ENCODE assay signal across 20 cellular contexts in genomic region chr1:59332221-59332620, GRCh38. TPM values are rescaled to one million over a fixed set of nuclear protein-coding genes. Genes with fewer than 3 reads are reported as not detected.
DNase-seq lines count a peak whose midpoint lies in the region; ATAC-seq, FAIRE-seq and TF ChIP-seq lines count a peak whose summit lies in the region.
"Had no signal": no experiment of that assay in that cellular context is flagged by ENCODE, and none has a peak within 500 bp of the region (broad histone marks: within the 10 kb centered on the region; RNA-seq: fewer than 3 reads in every experiment).

No MANE protein-coding gene starts in this region.

- H3K79me2 ChIP-seq in DND-41 (ENCODE audit: insufficient read depth, low read length) (no peaks in the 10 kb centered on the region), astrocyte (ENCODE audit: insufficient read depth, low read length) (no peaks in the 10 kb centered on the region)

- H3K14ac ChIP-seq in IMR-90 (replicated peaks; ENCODE audit: low read depth, low read length): peak overlapping the region; percentile 56; the same call in 1 of the 2 replicates

- POLR2A ChIA-PET in IMR-90 (lab: Charles Lee; ENCODE audit: unreplicated experiment): no interaction called here

- no peak overlapping the region; the same call in 1 of the 2 replicates for H2BK20ac ChIP-seq in IMR-90 (ENCODE audit: low read depth, low read length)

- H3K36me3 Mint-ChIP-seq in astrocyte (ENCODE audit: low read depth, unreplicated experiment) (peaks cover 2% of the 10 kb centered on the region), mesothelial cell of epicardium (peaks cover 6% of the 10 kb centered on the region)

- peaks cover 44% of the 10 kb centered on the region for H3K4me1 ChIP-seq in DND-41 (ENCODE audit: insufficient read depth, low read length)
- peaks cover 5% of the 10 kb centered on the region; the same call in 1 of the 2 replicates for H3K4me1 ChIP-seq in IMR-90 (ENCODE audit: control insufficient read depth, insufficient read depth, low read length)
- H3K4me1 ChIP-seq in astrocyte (ENCODE audit: insufficient read depth, low read length): peaks cover 5% of the 10 kb centered on the region

- H3K56ac ChIP-seq in IMR-90 (ENCODE audit: extremely low read depth, insufficient read depth, low read length): no peak overlapping the region

- H3K9me3 ChIP-seq in DND-41 (ENCODE audit: insufficient read depth, low read length, severe bottlenecking) (no peaks in the 10 kb centered on the region), IMR-90 (ENCODE audit: control insufficient read depth, insufficient read depth, low read length) (no peaks in the 10 kb centered on the region), astrocyte (ENCODE audit: insufficient read depth, low read depth, low read length) (no peaks in the 10 kb centered on the region), MG63 (no peaks in the 10 kb centered on the region)
- H3K9me3 ChIP-seq: BLaER1 had no signal

- no peak for DNase-seq in DND-41
- DNase-seq in IMR-90: peak; percentile 5
- DNase-seq in astrocyte (ENCODE audit: low read depth): no peak
- no peak for DNase-seq in mesothelial cell of epicardium (ENCODE audit: low spot score in 2 of 2, unreplicated experiment in 2 of 2)
- no peak for DNase-seq in MG63
- DNase-seq: CD8-positive, alpha-beta T cell; DMS79; GF-D8; Karpas-422; NCI-H1105; NCI-H1694 treated with DMSO at 0.1 percent for 48 hours; NCI-H524 treated with DMSO at 0.1 percent for 48 hours had no signal

- TF ChIP-seq POLR2A in IMR-90 (IDR thresholded peaks at IDR 0.05; ENCODE audit: low read depth, low read length): no peak

- intact Hi-C loops in IMR-90 (cut with micrococcal nuclease): no loop called here

- H3K4ac ChIP-seq in IMR-90 (ENCODE audit: low read depth, low read length): 0 out of 2 replicates have a peak overlapping the region, but pooled peaks have one; percentile 35

- H4K91ac ChIP-seq in IMR-90 (ENCODE audit: insufficient read depth, low read depth, low read length): no peak overlapping the region; the same call in 1 of the 2 replicates

- H4K8ac ChIP-seq in IMR-90 (ENCODE audit: low read depth in 2 of 2, low read length in 2 of 2): no peak overlapping the region

- H3K79me1 ChIP-seq in IMR-90 (ENCODE audit: low read depth in 1 of 2, low read length in 2 of 2): peaks cover 3 to 6% of the 10 kb centered on the region in 2 experiments; a peak in 1 of 4 replicates

- no peak for TF ChIP-seq RAD21 in IMR-90 (IDR thresholded peaks at IDR 0.05; ENCODE audit: low read length)

- no peaks in the 10 kb centered on the region for H4K20me1 ChIP-seq in DND-41 (ENCODE audit: insufficient read depth, low read length)
- no peaks in the 10 kb centered on the region for H4K20me1 ChIP-seq in IMR-90 (ENCODE audit: insufficient read depth, low read length)
- H4K20me1 ChIP-seq in astrocyte (ENCODE audit: insufficient read depth, low read length): no peaks in the 10 kb centered on the region
- H4K20me1 ChIP-seq: BLaER1 had no signal

- H2AK5ac ChIP-seq in IMR-90 (ENCODE audit: low read depth, low read length): peak overlapping the region; percentile 60; the same call in 1 of the 2 replicates

- CTCF ChIA-PET in IMR-90 (lab: Yijun Ruan, JAX): interaction anchor here (1.0 kb wide), 1 partner anchor 13 kb away, joined by 3 read pairs; no protein-coding TSS in a partner anchor

- ATAC-seq in DND-41 (ENCODE audit: insufficient read depth, low read depth): no peak
- no peak for ATAC-seq in IMR-90 (ENCODE audit: low read depth)
- ATAC-seq in HG03039 (IDR thresholded peaks at IDR 0.05; ENCODE audit: unreplicated experiment): no peak
- no peak for ATAC-seq in HG02981 (IDR thresholded peaks at IDR 0.05; ENCODE audit: unreplicated experiment)
- ATAC-seq in HG02840 (IDR thresholded peaks at IDR 0.05; ENCODE audit: low FRiP score, unreplicated experiment): no peak
- ATAC-seq: CD8-positive, alpha-beta T cell; Right ventricle myocardium inferior had no signal

- H3K36me3 ChIP-seq in DND-41 (ENCODE audit: insufficient read depth, low read length) (no peaks in the 10 kb centered on the region; the same call in 1 of the 2 replicates), IMR-90 (ENCODE audit: control insufficient read depth, insufficient read depth, low read length) (0 out of 2 replicates have a peak, but pooled peaks cover 1% of the 10 kb centered on the region), astrocyte (ENCODE audit: insufficient read depth, low read length) (no peaks in the 10 kb centered on the region), MG63 (no peaks in the 10 kb centered on the region; the same call in 1 of the 2 replicates)
- H3K36me3 ChIP-seq: BLaER1 had no signal

- H3K4me1 Mint-ChIP-seq in astrocyte (ENCODE audit: low read depth, unreplicated experiment) (peaks cover 10% of the 10 kb centered on the region), mesothelial cell of epicardium (peaks cover 9% of the 10 kb centered on the region)

- H3K27me3 ChIP-seq in DND-41 (ENCODE audit: insufficient read depth, low read length, poor library complexity) (no peaks in the 10 kb centered on the region), IMR-90 (ENCODE audit: control insufficient read depth, insufficient read depth, low read length) (no peaks in the 10 kb centered on the region), astrocyte (ENCODE audit: insufficient read depth, low read length) (no peaks in the 10 kb centered on the region), MG63 (no peaks in the 10 kb centered on the region)
- H3K27me3 ChIP-seq: BLaER1 had no signal

- no peak overlapping the region; the same call in 1 of the 2 replicates for H3K23ac ChIP-seq in IMR-90 (ENCODE audit: low read depth, low read length)

- in situ Hi-C loops in IMR-90 (cut with MboI; ENCODE audit: low sequenced_read_pairs): no loop called here

- H3K27me3 Mint-ChIP-seq in astrocyte (ENCODE audit: low read depth, unreplicated experiment) (no peaks in the 10 kb centered on the region), mesothelial cell of epicardium (ENCODE audit: low read depth) (no peaks in the 10 kb centered on the region)

- H2BK15ac ChIP-seq in IMR-90 (ENCODE audit: low read depth, low read length): no peak overlapping the region; the same call in 2 of the 3 replicates

- H2BK120ac ChIP-seq in IMR-90 (ENCODE audit: low read depth, low read length): peak overlapping the region; percentile 23; the same call in 1 of the 2 replicates

- H3K4me3 ChIP-seq in DND-41 (ENCODE audit: low read depth in 1 of 2, low read length in 2 of 2) (no peak overlapping the region), IMR-90 (ENCODE audit: insufficient read depth, low read depth, low read length) (no peak overlapping the region), astrocyte (ENCODE audit: insufficient read depth, low read depth, low read length) (no peak overlapping the region), MG63 (no peak overlapping the region)
- H3K4me3 ChIP-seq: BLaER1 had no signal

- BruUV-seq in IMR-90 (replicated peaks; lab: Mats Ljungman, UMichigan): no TSS peak

- no peak overlapping the region for H4K5ac ChIP-seq in IMR-90 (ENCODE audit: low read depth, low read length)

- TF ChIP-seq CTCF in DND-41 (IDR thresholded peaks at IDR 0.05; ENCODE audit: borderline replicate concordance, extremely low read depth, low read length, poor library complexity, severe bottlenecking) (no peak), IMR-90 (conservative IDR thresholded peaks at IDR 0.05; ENCODE audit: low read depth, low read length) (no peak), astrocyte (IDR thresholded peaks at IDR 0.05; ENCODE audit: insufficient read depth, low read depth, low read length) (no peak), mesothelial cell of epicardium (IDR thresholded peaks at IDR 0.05; ENCODE audit: unreplicated experiment) (no peak)

- no peak overlapping the region for H2BK5ac ChIP-seq in IMR-90 (ENCODE audit: low read depth, low read length, poor library complexity, severe bottlenecking)

- dilution Hi-C loops in IMR-90 (cut with HindIII; ENCODE audit: low sequenced_read_pairs, unreplicated experiment): no loop called here

- H3K9me3 Mint-ChIP-seq in astrocyte (ENCODE audit: unreplicated experiment) (no peaks in the 10 kb centered on the region), mesothelial cell of epicardium (peaks cover 10% of the 10 kb centered on the region)
- H3K9me3 Mint-ChIP-seq: CD8-positive, alpha-beta T cell had no signal

- H3K4me3 Mint-ChIP-seq in astrocyte (ENCODE audit: unreplicated experiment) (no peak overlapping the region), mesothelial cell of epicardium (no peak overlapping the region)
- H3K4me3 Mint-ChIP-seq: CD8-positive, alpha-beta T cell had no signal

- H3K27ac Mint-ChIP-seq in astrocyte (ENCODE audit: unreplicated experiment) (no peak overlapping the region), mesothelial cell of epicardium (peak overlapping the region; percentile 58)
- H3K27ac Mint-ChIP-seq: CD8-positive, alpha-beta T cell had no signal

- no CpG with 5 or more reads among the region's 1 CpG for WGBS in IMR-90 (ENCODE audit: extremely low coverage in 2 of 2, insufficient read length in 1 of 2), 2 experiments

- H3K9ac ChIP-seq in DND-41 (ENCODE audit: low read depth, low read length) (peak overlapping the region; percentile 38), IMR-90 (ENCODE audit: low read depth, low read length) (no peak overlapping the region), astrocyte (ENCODE audit: low read length) (no peak overlapping the region)
- H3K9ac ChIP-seq: BLaER1 had no signal

- H3K4me2 ChIP-seq in DND-41 (ENCODE audit: insufficient read depth, low read length) (no peak overlapping the region), IMR-90 (ENCODE audit: low read depth, low read length) (no peak overlapping the region), astrocyte (ENCODE audit: low read length) (peak overlapping the region; percentile 23)
- H3K4me2 ChIP-seq: BLaER1 had no signal

- peaks cover 6% of the 10 kb centered on the region for H3K9me1 ChIP-seq in IMR-90 (ENCODE audit: insufficient read depth, low read length)

- no peak for FAIRE-seq in astrocyte (lab: Jason Lieb, UNC)
- FAIRE-seq: A204.1, D721Med, GM12891 had no signal

- H2AFZ ChIP-seq in DND-41 (ENCODE audit: low read depth, low read length) (no peak overlapping the region), IMR-90 (replicated peaks; ENCODE audit: low read length, poor library complexity) (no peak overlapping the region), astrocyte (ENCODE audit: low read depth, low read length) (no peak overlapping the region)

- H3K27ac ChIP-seq in DND-41 (ENCODE audit: low read length): peak overlapping the region; percentile 73
- H3K27ac ChIP-seq in IMR-90 (ENCODE audit: insufficient read depth, low read length): no peak overlapping the region
- no peak overlapping the region for H3K27ac ChIP-seq in astrocyte (ENCODE audit: low read depth, low read length)
- H3K27ac ChIP-seq: BLaER1 had no signal

- no peak overlapping the region for H2AK9ac ChIP-seq in IMR-90 (replicated peaks; ENCODE audit: low read depth, low read length, poor library complexity)

- H3K18ac ChIP-seq in IMR-90 (ENCODE audit: low read depth, low read length): no peak overlapping the region; the same call in 1 of the 2 replicates

RNA-seq across cellular contexts. Expression of gene FGGY, which starts 35.3 kb away (rescaled TPM):
- total RNA-seq in IMR-90 (2012; rRNA removed) (12.8 and 14.0 TPM in 2 replicates), astrocyte (6.8 and 8.3 TPM in 2 replicates), mesothelial cell of epicardium (21.8 to 26.8 TPM (median 26.8 TPM) in 3 replicates)
- polyA plus RNA-seq in IMR-90 (2012; rRNA removed): 5.6 TPM in 2 replicates
- polyA plus RNA-seq in IMR-90 (2012; cell fraction: cytosol; rRNA removed): 4.3 and 6.0 TPM in 2 replicates
- polyA plus RNA-seq in IMR-90 (2012; cell fraction: nucleus; rRNA removed; ENCODE audit: low replicate concordance): 2.6 and 7.4 TPM in 2 replicates
- 15.4 and 17.9 TPM in 2 replicates for total RNA-seq in MG63 (2014; rRNA removed; shearing (Covaris generic); ENCODE audit: low replicate concordance)
